Comparison of ENCODE assay signal across 21 cellular contexts in the genomic region with DNA sequence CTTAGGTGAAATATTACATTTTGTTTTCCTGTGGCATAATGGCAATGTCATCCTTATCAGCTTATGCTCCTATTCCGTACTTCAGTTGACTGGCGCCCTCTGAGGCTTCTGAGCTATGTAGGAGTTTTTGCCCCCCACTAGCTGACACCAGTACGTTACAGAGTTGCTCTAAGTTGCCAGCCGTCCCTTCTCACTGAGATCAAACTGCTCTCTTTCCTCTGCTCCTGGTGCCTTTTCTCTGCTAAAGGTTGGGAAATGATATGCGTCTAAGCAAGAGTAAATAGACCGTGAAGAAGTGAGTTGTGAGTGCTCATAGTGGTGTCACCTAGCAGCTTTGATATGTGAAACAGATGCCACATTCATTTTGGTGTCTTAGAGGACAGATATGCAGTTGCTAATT.
A peak's percentile ranks its signal among the peaks of the same experiment; 100 is the strongest.
DNase-seq lines count a peak whose midpoint lies in the region; ATAC-seq and TF ChIP-seq lines count a peak whose summit lies in the region.
"Had no signal": no experiment of that assay in that cellular context is flagged by ENCODE, and none has a peak within 500 bp of the region (broad histone marks: within the 10 kb centered on the region; RNA-seq: fewer than 3 reads in every experiment).

No MANE protein-coding gene starts in this region.

- H3K9me2 ChIP-seq in GM23248 (ENCODE audit: insufficient read depth), result no peaks in the 10 kb centered on the region

- no peak overlapping the region for H3K4ac ChIP-seq in mesendoderm (ENCODE audit: low read depth, low read length)

- H3K4me3 ChIP-seq in H7 (ENCODE audit: insufficient read depth, low read depth, low read length), result no peak overlapping the region
- no peak overlapping the region for H3K4me3 ChIP-seq in mesendoderm (ENCODE audit: low read length)
- no peak overlapping the region for H3K4me3 ChIP-seq in GM23248
- H3K4me3 ChIP-seq in upper lobe of right lung, result no peak overlapping the region
- H3K4me3 ChIP-seq: lung, skin epidermis had no signal

- H3F3A ChIP-seq in GM23248 (ENCODE audit: insufficient read depth), result 0 out of 2 replicates have a peak, but pooled peaks cover 7% of the 10 kb centered on the region

- H4K8ac ChIP-seq in mesendoderm (ENCODE audit: low read depth, low read length), result no peak overlapping the region

- H2BK120ac ChIP-seq in mesendoderm (ENCODE audit: low read depth, low read length), result no peak overlapping the region

- H3K36me3 ChIP-seq in H7 (replicated peaks; ENCODE audit: control insufficient read depth, insufficient read depth, low read length), result no peaks in the 10 kb centered on the region
- H3K36me3 ChIP-seq in mesendoderm (ENCODE audit: control insufficient read depth, insufficient read depth, low read length), result no peaks in the 10 kb centered on the region
- no peaks in the 10 kb centered on the region for H3K36me3 ChIP-seq in GM23248 (ENCODE audit: low read depth)
- H3K36me3 ChIP-seq in upper lobe of right lung, result no peaks in the 10 kb centered on the region

- H4K5ac ChIP-seq in mesendoderm (ENCODE audit: low read length), result no peak overlapping the region

- no peak overlapping the region for H2BK15ac ChIP-seq in mesendoderm (replicated peaks; ENCODE audit: low read depth)

- H3K4me2 ChIP-seq in mesendoderm (ENCODE audit: low read length) (no peak overlapping the region), GM23248 (ENCODE audit: unreplicated experiment) (no peak overlapping the region)
- H3K4me2 ChIP-seq: KMS-11 had no signal

- no peaks in the 10 kb centered on the region for H3K79me1 ChIP-seq in mesendoderm (ENCODE audit: low read length)

- H2BK5ac ChIP-seq in mesendoderm (ENCODE audit: low read length), result no peak overlapping the region

- peak; percentile 19 for DNase-seq in H7
- peak; percentile 75 for DNase-seq in NCI-H2029 treated with DMSO at 0.1 percent for 48 hours (lab: John Stamatoyannopoulos, UW)
- peak; percentile 74 for DNase-seq in NCI-H82 (lab: John Stamatoyannopoulos, UW)
- peak; percentile 82 for DNase-seq in mesendoderm
- DNase-seq in GM23248, result no peak
- DNase-seq in upper lobe of right lung, result no peak
- DNase-seq in superior temporal gyrus (ENCODE audit: extremely low spot score), result no peak
- DNase-seq: activated CD4-positive, CD25-positive, alpha-beta regulatory T cell treated with anti-CD3 and anti-CD28 coated beads, Interleukin-2, amount 50 U/mL, for 72 hours; activated CD8-positive, alpha-beta memory T cell treated with anti-CD3 and anti-CD28 coated beads, Interleukin-2, amount 10 ng/mL, durations not matched to agents 7 days and 5 days; caudate nucleus; CD8-positive, alpha-beta memory T cell; H9; head of caudate nucleus; NCI-H1048; NCI-H774; stimulated activated CD4-positive, alpha-beta T cell treated with anti-CD3 and anti-CD28 coated beads, Interleukin-4, amount 100 ng/mL, for 1 hour; T1000 had no signal

- H3K79me2 ChIP-seq in mesendoderm (ENCODE audit: control insufficient read depth, insufficient read depth, low read length), result no peaks in the 10 kb centered on the region
- no peaks in the 10 kb centered on the region for H3K79me2 ChIP-seq in GM23248 (ENCODE audit: insufficient read depth)

- H3K23ac ChIP-seq in mesendoderm (ENCODE audit: low read length), result no peak overlapping the region

- H3K27ac ChIP-seq in mesendoderm (ENCODE audit: low read depth, low read length) (no peak overlapping the region), GM23248 (no peak overlapping the region), upper lobe of right lung (no peak overlapping the region)
- H3K27ac ChIP-seq: KMS-11 had no signal

- ATAC-seq in upper lobe of right lung, result no peak
- ATAC-seq: activated CD8-positive, alpha-beta memory T cell treated with anti-CD3 and anti-CD28 coated beads, Interleukin-2, amount 10 ng/mL, durations not matched to agents 7 days and 5 days; Panc1 had no signal

- WGBS in mesendoderm (ENCODE audit: extremely low coverage, insufficient coverage, low lambda C conversion rate), result no CpG with 5 or more reads among the region's 6 CpGs
- WGBS in GM23248 (ENCODE audit: low coverage in 1 of 2, low lambda C conversion rate in 2 of 2, missing lambda C conversion rate in 2 of 2), 2 experiments, result 81 to 83% methylated on average over 6 of the region's 6 CpGs

- H3K4me1 ChIP-seq in mesendoderm (ENCODE audit: control insufficient read depth, low read depth, low read length) (peaks cover 7% of the 10 kb centered on the region), GM23248 (ENCODE audit: insufficient read depth) (peaks cover 12% of the 10 kb centered on the region), upper lobe of right lung (peaks cover 3% of the 10 kb centered on the region)

- H3K9me3 ChIP-seq in GM23248 (ENCODE audit: low read depth), result no peaks in the 10 kb centered on the region
- no peaks in the 10 kb centered on the region for H3K9me3 ChIP-seq in upper lobe of right lung

- no peaks in the 10 kb centered on the region for H4K20me1 ChIP-seq in GM23248 (ENCODE audit: insufficient read depth)

- H3K18ac ChIP-seq in mesendoderm (ENCODE audit: low read length), result no peak overlapping the region

- H2AK5ac ChIP-seq in mesendoderm (ENCODE audit: low read length), result no peak overlapping the region

- no peak overlapping the region for H3K56ac ChIP-seq in mesendoderm (ENCODE audit: low read length)

- in situ Hi-C loops in GM23248 (cut with MboI), result no loop called here

- no peaks in the 10 kb centered on the region for H3K27me3 ChIP-seq in H7 (ENCODE audit: control insufficient read depth, insufficient read depth, low read length)
- no peaks in the 10 kb centered on the region for H3K27me3 ChIP-seq in mesendoderm (ENCODE audit: insufficient read depth, low read length, poor library complexity)
- H3K27me3 ChIP-seq in GM23248 (replicated peaks; ENCODE audit: insufficient read depth), result no peaks in the 10 kb centered on the region
- no peaks in the 10 kb centered on the region for H3K27me3 ChIP-seq in upper lobe of right lung

- no peak overlapping the region for H3K9ac ChIP-seq in mesendoderm (ENCODE audit: low read length)
- no peak overlapping the region for H3K9ac ChIP-seq in GM23248
- H3K9ac ChIP-seq: KMS-11 had no signal

- intact Hi-C loops in upper lobe of right lung (cut with DNase I), result no loop called here

- TF ChIP-seq CTCF in upper lobe of right lung (IDR thresholded peaks at IDR 0.05), result no peak

- no peak overlapping the region for H2AFZ ChIP-seq in GM23248

Comparison
In these comparisons a context has a peak if more than half of its experiments do, and no peak if none do; other contexts are left out.
1. DNase-seq: peak in H7 (single experiment), NCI-H2029 treated with DMSO at 0.1 percent for 48 hours (single experiment), NCI-H82 (single experiment) and mesendoderm (single experiment); none in GM23248 (single experiment), upper lobe of right lung (single experiment) and superior temporal gyrus (single experiment).